In genomic region chr2:239361311-239361642, GRCh38 we compare ENCODE assay signal across 1 cellular context.
TF ChIP-seq lines count a peak whose summit lies in the region.

No MANE protein-coding gene starts in this region.

TF ChIP-seq in HepG2, 621 proteins besides CTCF, POLR2A, EP300 and RAD21:
- TF ChIP-seq ETV5 (CRISPR knock-in tag; IDR thresholded peaks at IDR 0.05; ENCODE audit: borderline replicate concordance) (no peak), POGK (CRISPR knock-in tag; conservative IDR thresholded peaks at IDR 0.05) (no peak), ZNF503 (CRISPR knock-in tag; IDR thresholded peaks at IDR 0.05) (no peak), NFKBIZ (CRISPR knock-in tag; IDR thresholded peaks at IDR 0.05) (no peak), RARG (CRISPR knock-in tag; IDR thresholded peaks at IDR 0.05; ENCODE audit: low read depth) (no peak), ATF4 (CRISPR knock-in tag; IDR thresholded peaks at IDR 0.05) (no peak), SP140L (CRISPR knock-in tag; IDR thresholded peaks at IDR 0.05; ENCODE audit: borderline replicate concordance) (no peak), STAG1 (CRISPR knock-in tag; IDR thresholded peaks at IDR 0.05) (peak; percentile 32; the same call in 1 of the 2 replicates)
